Comparison of ENCODE assay signal across 27 cellular contexts in genomic region chr11:69898123-69898522, GRCh38.
"Had no signal": no experiment of that assay in that cellular context is flagged by ENCODE, and none has a peak within 500 bp of the region (broad histone marks: within the 10 kb centered on the region; RNA-seq: fewer than 3 reads in every experiment).

No MANE protein-coding gene starts in this region.

- H3K27ac ChIP-seq: left ventricle myocardium inferior, ovary, sigmoid colon, stomach, testis, thyroid gland, transverse colon, upper lobe of left lung, vagina had no signal

- H3K4me3 Mint-ChIP-seq: immature natural killer cell; mesothelial cell of epicardium; naive thymus-derived CD4-positive, alpha-beta T cell; natural killer cell treated with Interleukin-12 subunit alpha and Interleukin-12 subunit beta and Interleukin-15 and Interleukin-18, amount 100 ng/mL, for 72 hours; stimulated activated naive B cell treated with anti-CD40 and anti-IgM and Interleukin-4, amounts not matched to agents 10 μg/mL and 1 μg/mL and 100 μg/mL, for 72 hours had no signal

- DNase-seq: hypothalamus; immature natural killer cell; left ventricle myocardium inferior; mesendoderm; naive thymus-derived CD4-positive, alpha-beta T cell; ovary; retina; right cardiac atrium; sigmoid colon; small intestine; stimulated activated CD4-positive, alpha-beta T cell treated with anti-CD3 and anti-CD28 coated beads, Interleukin-12 subunit alpha, Interleukin-12 subunit beta, amount 100 ng/mL, for 4 hours; stimulated activated CD4-positive, alpha-beta T cell treated with anti-CD3 and anti-CD28 coated beads, Interleukin-15, amount 100 ng/mL, for 24 hours; stimulated activated CD4-positive, alpha-beta T cell treated with anti-CD3 and anti-CD28 coated beads, Interleukin-2, amount 100 ng/mL, for 24 hours; stimulated activated CD4-positive, alpha-beta T cell treated with anti-CD3 and anti-CD28 coated beads, Interleukin-4, amount 100 ng/mL, for 1 hour; stimulated activated naive B cell treated with anti-CD40 and anti-IgM and Interleukin-4, amounts not matched to agents 10 μg/mL and 1 μg/mL and 100 μg/mL, for 72 hours; stimulated activated naive CD8-positive, alpha-beta T cell treated with anti-CD3 and anti-CD28 coated beads, Interleukin-15, Interleukin-2, amounts not matched to agents 100 U/mL and 50 U/mL, for 24 hours; stomach; testis; thyroid gland; transverse colon; upper lobe of left lung had no signal

- H3K4me3 ChIP-seq: left ventricle myocardium inferior, lung, ovary, sigmoid colon, stomach, testis, thyroid gland, transverse colon, upper lobe of left lung, vagina had no signal

- H3K27ac Mint-ChIP-seq: immature natural killer cell; mesothelial cell of epicardium; naive thymus-derived CD4-positive, alpha-beta T cell; natural killer cell treated with Interleukin-12 subunit alpha and Interleukin-12 subunit beta and Interleukin-15 and Interleukin-18, amount 100 ng/mL, for 72 hours; progenitor cell of endocrine pancreas; stimulated activated naive B cell treated with anti-CD40 and anti-IgM and Interleukin-4, amounts not matched to agents 10 μg/mL and 1 μg/mL and 100 μg/mL, for 72 hours had no signal

- H3K9me3 ChIP-seq: left ventricle myocardium inferior, ovary, stomach, testis, thyroid gland, transverse colon, upper lobe of left lung, vagina had no signal

- H3K27me3 ChIP-seq: ovary, testis, thyroid gland, upper lobe of left lung, vagina had no signal

- H3K36me3 Mint-ChIP-seq: immature natural killer cell; mesothelial cell of epicardium; naive thymus-derived CD4-positive, alpha-beta T cell; natural killer cell treated with Interleukin-12 subunit alpha and Interleukin-12 subunit beta and Interleukin-15 and Interleukin-18, amount 100 ng/mL, for 72 hours; stimulated activated naive B cell treated with anti-CD40 and anti-IgM and Interleukin-4, amounts not matched to agents 10 μg/mL and 1 μg/mL and 100 μg/mL, for 72 hours had no signal

- H3K4me1 ChIP-seq: sigmoid colon, testis, thyroid gland, vagina had no signal

- H3K27me3 Mint-ChIP-seq: progenitor cell of endocrine pancreas had no signal

- ATAC-seq: naive thymus-derived CD4-positive, alpha-beta T cell; natural killer cell treated with Interleukin-12 subunit alpha and Interleukin-12 subunit beta and Interleukin-15 and Interleukin-18, amount 100 ng/mL, for 72 hours; right cardiac atrium; stimulated activated naive B cell treated with anti-CD40 and anti-IgM and Interleukin-4, amounts not matched to agents 10 μg/mL and 1 μg/mL and 100 μg/mL, for 72 hours; stimulated activated naive CD8-positive, alpha-beta T cell treated with anti-CD3 and anti-CD28 coated beads, Interleukin-15, Interleukin-2, amounts not matched to agents 100 U/mL and 50 U/mL, for 24 hours had no signal

- H3K9me3 Mint-ChIP-seq: immature natural killer cell; natural killer cell treated with Interleukin-12 subunit alpha and Interleukin-12 subunit beta and Interleukin-15 and Interleukin-18, amount 100 ng/mL, for 72 hours; stimulated activated naive B cell treated with anti-CD40 and anti-IgM and Interleukin-4, amounts not matched to agents 10 μg/mL and 1 μg/mL and 100 μg/mL, for 72 hours had no signal

- FAIRE-seq: islet of Langerhans, small intestine had no signal

- H3K36me3 ChIP-seq: left ventricle myocardium inferior, ovary, sigmoid colon, stomach, thyroid gland, transverse colon, upper lobe of left lung, vagina had no signal

- H3K4me1 Mint-ChIP-seq: immature natural killer cell; stimulated activated naive B cell treated with anti-CD40 and anti-IgM and Interleukin-4, amounts not matched to agents 10 μg/mL and 1 μg/mL and 100 μg/mL, for 72 hours had no signal
